19 cellular contexts compared by ENCODE assay signal in the genomic region with DNA sequence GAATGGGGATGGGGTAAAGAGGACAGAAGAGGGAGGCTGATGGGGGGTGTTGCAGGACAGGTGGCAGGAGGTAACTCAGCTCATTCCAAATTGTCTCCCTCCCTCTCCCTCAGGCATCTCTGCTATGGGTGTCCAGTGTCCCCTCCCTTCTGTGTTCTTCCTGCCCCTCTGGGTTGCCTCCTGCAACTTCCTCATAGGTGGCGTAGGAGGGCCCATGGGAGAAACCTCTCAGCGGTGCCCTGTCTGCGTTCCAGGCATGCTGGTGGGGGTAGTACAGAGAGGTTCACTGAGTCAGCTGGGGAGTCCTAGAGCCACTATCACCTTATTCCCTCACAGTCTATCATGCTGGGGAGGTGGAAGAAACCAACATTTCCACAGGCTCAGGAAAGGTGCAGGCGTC.
"Had no signal": no experiment of that assay in that cellular context is flagged by ENCODE, and none has a peak within 500 bp of the region (broad histone marks: within the 10 kb centered on the region; RNA-seq: fewer than 3 reads in every experiment).

No MANE protein-coding gene starts in this region.

- DNase-seq: activated CD4-positive, alpha-beta T cell treated with anti-CD3 and anti-CD28 coated beads, Interleukin-2, amount 10 ng/mL, durations not matched to agents 24 days and 14 days; activated CD4-positive, CD25-positive, alpha-beta regulatory T cell; activated CD8-positive, alpha-beta memory T cell treated with anti-CD3 and anti-CD28 coated beads, Interleukin-2, amount 50 U/mL, for 4 hours; activated CD8-positive, alpha-beta T cell treated with anti-CD3 and anti-CD28 coated beads, Interleukin-2, amount 10 ng/mL, durations not matched to agents 7 days and 5 days; activated effector memory CD4-positive, alpha-beta T cell treated with anti-CD3 and anti-CD28 coated beads, Interleukin-2, amount 50 U/mL, for 16 hours; activated T-cell treated with anti-CD3 and anti-CD28 coated beads, Interleukin-2, amount 50 U/mL, for 48 hours; effector CD8-positive, alpha-beta T cell; foreskin keratinocyte; left cardiac atrium; midbrain; pancreas; stimulated activated naive CD8-positive, alpha-beta T cell treated with anti-CD3 and anti-CD28 coated beads, Interleukin-15, amount 100 ng/mL, for 72 hours; T-helper 2 cell had no signal

- H3K9me3 Mint-ChIP-seq: activated CD4-positive, alpha-beta T cell treated with anti-CD3 and anti-CD28 coated beads, Interleukin-2, amount 10 ng/mL, durations not matched to agents 24 days and 14 days; central memory CD8-positive, alpha-beta T cell; stimulated activated naive CD8-positive, alpha-beta T cell treated with anti-CD3 and anti-CD28 coated beads, Interleukin-15, amount 100 ng/mL, for 72 hours had no signal

- H3K9me3 ChIP-seq: pancreas, testis had no signal

- ATAC-seq: activated CD8-positive, alpha-beta T cell treated with anti-CD3 and anti-CD28 coated beads, Interleukin-2, amount 10 ng/mL, durations not matched to agents 7 days and 5 days; foreskin keratinocyte; left cardiac atrium; pancreas; sciatic nerve; stimulated activated naive CD8-positive, alpha-beta T cell treated with anti-CD3 and anti-CD28 coated beads, Interleukin-15, amount 100 ng/mL, for 72 hours had no signal

- H3K4me3 ChIP-seq: coronary artery, pancreas, testis had no signal

- H3K36me3 Mint-ChIP-seq: activated naive CD8-positive, alpha-beta T cell; brain had no signal

- H3K27ac ChIP-seq: foreskin keratinocyte, pancreas, testis had no signal

- H3K4me3 Mint-ChIP-seq: activated CD4-positive, alpha-beta T cell treated with anti-CD3 and anti-CD28 coated beads, Interleukin-2, amount 10 ng/mL, durations not matched to agents 24 days and 14 days; activated CD8-positive, alpha-beta T cell treated with anti-CD3 and anti-CD28 coated beads, Interleukin-2, amount 10 ng/mL, durations not matched to agents 7 days and 5 days; stimulated activated naive CD8-positive, alpha-beta T cell treated with anti-CD3 and anti-CD28 coated beads, Interleukin-15, amount 100 ng/mL, for 72 hours had no signal

- H3K27ac Mint-ChIP-seq: activated CD4-positive, alpha-beta T cell treated with anti-CD3 and anti-CD28 coated beads, Interleukin-2, amount 10 ng/mL, durations not matched to agents 24 days and 14 days; activated CD8-positive, alpha-beta T cell treated with anti-CD3 and anti-CD28 coated beads, Interleukin-2, amount 10 ng/mL, durations not matched to agents 7 days and 5 days; activated naive CD8-positive, alpha-beta T cell; brain; stimulated activated naive CD8-positive, alpha-beta T cell treated with anti-CD3 and anti-CD28 coated beads, Interleukin-15, amount 100 ng/mL, for 72 hours had no signal

- H3K4me1 ChIP-seq: foreskin keratinocyte had no signal

- H3K36me3 ChIP-seq: pancreas had no signal
